ENCODE assay signal across 7 cellular contexts in genomic region chr1:161674447-161674846, GRCh38. TPM values are rescaled to one million over a fixed set of nuclear protein-coding genes. Genes with fewer than 3 reads are reported as not detected.
"Had no signal": no experiment of that assay in that cellular context is flagged by ENCODE, and none has a peak within 500 bp of the region (broad histone marks: within the 10 kb centered on the region; RNA-seq: fewer than 3 reads in every experiment).

No MANE protein-coding gene starts in this region.

RNA-seq across cellular contexts. Expression of gene FCGR2B, which starts 11.5 kb away (rescaled TPM):
- total RNA-seq: LHCN-M2, MCF 10A, NCI-H460, PC-3 had no signal

RNA-seq across cellular contexts. Expression of gene FCRLA, which starts 32.6 kb away (rescaled TPM):
- total RNA-seq: LHCN-M2, PC-3 had no signal

RNA-seq across cellular contexts. Expression of gene FCGR3B, which starts 43.5 kb away (rescaled TPM):
- total RNA-seq: LHCN-M2, MCF 10A, NCI-H460, OCI-LY7, PC-3, SK-MEL-5 had no signal
- polyA plus RNA-seq: SK-N-SH had no signal
